25 cellular contexts compared by ENCODE assay signal in genomic region chr14:104106471-104106991, GRCh38. TPM values are rescaled to one million over a fixed set of nuclear protein-coding genes. Genes with fewer than 3 reads are reported as not detected.
DNase-seq lines count a peak whose midpoint lies in the region; ATAC-seq and TF ChIP-seq lines count a peak whose summit lies in the region.
"Had no signal": no experiment of that assay in that cellular context is flagged by ENCODE, and none has a peak within 500 bp of the region (broad histone marks: within the 10 kb centered on the region; RNA-seq: fewer than 3 reads in every experiment).

No MANE protein-coding gene starts in this region.

- no peaks in the 10 kb centered on the region for H3K4me1 Mint-ChIP-seq in Calu3 (ENCODE audit: low read depth, unreplicated experiment)
- H3K4me1 Mint-ChIP-seq: activated naive CD8-positive, alpha-beta T cell treated with anti-CD3 and anti-CD28 coated beads, Interleukin-2, amount 10 ng/mL, durations not matched to agents 7 days and 5 days had no signal

- H3K4me1 ChIP-seq in Peyer's patch (peaks cover 0 to 6% (median 0%) of the 10 kb centered on the region in 4 donors), left ventricle myocardium inferior (peaks cover 7% of the 10 kb centered on the region), psoas muscle (no peaks in the 10 kb centered on the region)
- H3K4me1 ChIP-seq: body of pancreas, esophagus muscularis mucosa, gastrocnemius medialis had no signal

- DNase-seq in Calu3 (peak; percentile 1), Peyer's patch (peak in 2 of 3 donors; percentile 34 to 38), left ventricle myocardium inferior (peak; percentile 10), psoas muscle (peak; percentile 9 to 34), NCI-H1694 (lab: John Stamatoyannopoulos, UW) (no peak), NCI-H1048 (lab: John Stamatoyannopoulos, UW) (no peak)
- DNase-seq: activated CD4-positive, alpha-beta T cell treated with anti-CD3 and anti-CD28 coated beads, Interleukin-2, amount 50 U/mL, for 4 hours; effector memory CD4-positive, alpha-beta T cell; gastrocnemius medialis; hypothalamus; NCI-H2081; NCI-H226; NCI-H774; SK-N-SH had no signal

- no peak for TF ChIP-seq POLR2A in Peyer's patch (IDR thresholded peaks at IDR 0.05)

- WGBS in psoas muscle, 3 donors = 86 to 90% (median 90%) methylated on average over 20 of the region's 20 CpGs

- no peaks in the 10 kb centered on the region for H3K36me3 ChIP-seq in Peyer's patch
- H3K36me3 ChIP-seq in left ventricle myocardium inferior = no peaks in the 10 kb centered on the region
- H3K36me3 ChIP-seq in psoas muscle (ENCODE audit: insufficient read depth in 1 of 2, low read depth in 1 of 2) = no peaks in the 10 kb centered on the region
- H3K36me3 ChIP-seq: esophagus muscularis mucosa, gastrocnemius medialis, neutrophil, vagina had no signal

- H3K27ac ChIP-seq in Peyer's patch = no peak overlapping the region
- no peak overlapping the region for H3K27ac ChIP-seq in left ventricle myocardium inferior (replicated peaks)
- H3K27ac ChIP-seq in psoas muscle = no peak overlapping the region
- H3K27ac ChIP-seq: body of pancreas, C4-2B, esophagus muscularis mucosa, gastrocnemius medialis, neutrophil had no signal

- intact Hi-C loops in Calu3 (cut with micrococcal nuclease; ENCODE audit: unreplicated experiment) = no loop called here
- intact Hi-C loops in left ventricle myocardium inferior (cut with micrococcal nuclease) = no loop called here
- intact Hi-C loops in psoas muscle (cut with DNase I) = no loop called here

- H3K36me3 Mint-ChIP-seq in Calu3 (ENCODE audit: insufficient read depth, unreplicated experiment) = no peaks in the 10 kb centered on the region
- H3K36me3 Mint-ChIP-seq: activated naive CD8-positive, alpha-beta T cell treated with anti-CD3 and anti-CD28 coated beads, Interleukin-2, amount 10 ng/mL, durations not matched to agents 7 days and 5 days had no signal

- H3K4me3 Mint-ChIP-seq in Calu3 (ENCODE audit: low read depth, unreplicated experiment) = no peak overlapping the region
- H3K4me3 Mint-ChIP-seq: activated naive CD8-positive, alpha-beta T cell treated with anti-CD3 and anti-CD28 coated beads, Interleukin-2, amount 10 ng/mL, durations not matched to agents 7 days and 5 days; activated T-helper 1 cell treated with anti-CD3 and anti-CD28 coated beads, Interleukin-12 subunit alpha, Interleukin-12 subunit beta, Interleukin-2, Interleukin-4 antibody, amounts not matched to agents 30 ng/mL and 10 ng/mL and 1 ng/mL, durations not matched to agents 14 hours and 24 hours and 36 hours had no signal

- H3K27me3 ChIP-seq in Peyer's patch (no peaks in the 10 kb centered on the region), left ventricle myocardium inferior (ENCODE audit: low read depth) (peaks cover 48% of the 10 kb centered on the region), psoas muscle (ENCODE audit: insufficient read depth in 3 of 3, low read length in 2 of 3) (peaks cover 0 to 3% (median 0%) of the 10 kb centered on the region in 3 donors)
- H3K27me3 ChIP-seq: body of pancreas, gastrocnemius medialis, neutrophil, vagina had no signal

- ATAC-seq in psoas muscle = no peak
- no peak for ATAC-seq in HG02852 (IDR thresholded peaks at IDR 0.05; ENCODE audit: unreplicated experiment)
- ATAC-seq: body of pancreas, gastrocnemius medialis, GM12878 had no signal

- no TSS peak for BruUV-seq in Calu3 (replicated peaks; lab: Mats Ljungman, UMichigan)

- H3K9me3 ChIP-seq in Peyer's patch (no peaks in the 10 kb centered on the region), left ventricle myocardium inferior (replicated peaks) (no peaks in the 10 kb centered on the region), psoas muscle (no peaks in the 10 kb centered on the region)
- H3K9me3 ChIP-seq: body of pancreas, esophagus muscularis mucosa, gastrocnemius medialis, neutrophil, SK-N-SH, vagina had no signal

- H3K4me3 ChIP-seq in Peyer's patch = no peak overlapping the region
- H3K4me3 ChIP-seq in left ventricle myocardium inferior = no peak overlapping the region
- H3K4me3 ChIP-seq in psoas muscle = no peak overlapping the region
- H3K4me3 ChIP-seq: body of pancreas, esophagus muscularis mucosa, gastrocnemius medialis, GM12878, smooth muscle cell, vagina had no signal

- H3K9me3 Mint-ChIP-seq in Calu3 (ENCODE audit: low read depth, unreplicated experiment) = no peaks in the 10 kb centered on the region
- H3K9me3 Mint-ChIP-seq: activated naive CD8-positive, alpha-beta T cell treated with anti-CD3 and anti-CD28 coated beads, Interleukin-2, amount 10 ng/mL, durations not matched to agents 7 days and 5 days; activated T-helper 1 cell treated with anti-CD3 and anti-CD28 coated beads, Interleukin-12 subunit alpha, Interleukin-12 subunit beta, Interleukin-2, Interleukin-4 antibody, amounts not matched to agents 30 ng/mL and 10 ng/mL and 1 ng/mL, durations not matched to agents 14 hours and 24 hours and 36 hours had no signal

- H3K27ac Mint-ChIP-seq in Calu3 (ENCODE audit: unreplicated experiment) = no peak overlapping the region
- H3K27ac Mint-ChIP-seq: activated naive CD8-positive, alpha-beta T cell treated with anti-CD3 and anti-CD28 coated beads, Interleukin-2, amount 10 ng/mL, durations not matched to agents 7 days and 5 days; activated T-helper 1 cell treated with anti-CD3 and anti-CD28 coated beads, Interleukin-12 subunit alpha, Interleukin-12 subunit beta, Interleukin-2, Interleukin-4 antibody, amounts not matched to agents 30 ng/mL and 10 ng/mL and 1 ng/mL, durations not matched to agents 14 hours and 24 hours and 36 hours had no signal

- CTCF ChIA-PET in Calu3 (lab: Charles Lee) = no interaction called here

- TF ChIP-seq CTCF in Calu3 (IDR thresholded peaks at IDR 0.05; ENCODE audit: unreplicated experiment) = no peak
- TF ChIP-seq CTCF in Peyer's patch (IDR thresholded peaks at IDR 0.05) = no peak
- no peak for TF ChIP-seq CTCF in left ventricle myocardium inferior (IDR thresholded peaks at IDR 0.05; ENCODE audit: borderline replicate concordance)
- no peak for TF ChIP-seq CTCF in psoas muscle (IDR thresholded peaks at IDR 0.05)

- no peaks in the 10 kb centered on the region for H3K27me3 Mint-ChIP-seq in Calu3 (ENCODE audit: unreplicated experiment)
- H3K27me3 Mint-ChIP-seq: activated naive CD8-positive, alpha-beta T cell treated with anti-CD3 and anti-CD28 coated beads, Interleukin-2, amount 10 ng/mL, durations not matched to agents 7 days and 5 days had no signal

RNA-seq across cellular contexts. Expression of gene ASPG, which starts 21.0 kb away (rescaled TPM):
- total RNA-seq in Calu3 (2022) (not detected in 2 replicates), Peyer's patch (1 to 10 TPM in 3 of 4 donors, not detected in 1; 1.2 to 7.4 (median 2.3) TPM), left ventricle myocardium inferior (27.1 TPM), psoas muscle (under 1 TPM in 3 of 4 donors, not detected in 1; 0.15 to 0.84 (median 0.51) TPM)
- under 1 TPM; 0.04 to 0.61 (median 0.06) TPM for polyA plus RNA-seq in psoas muscle
- total RNA-seq: activated naive CD8-positive, alpha-beta T cell treated with anti-CD3 and anti-CD28 coated beads, Interleukin-2, amount 10 ng/mL, durations not matched to agents 7 days and 5 days; activated T-helper 1 cell treated with anti-CD3 and anti-CD28 coated beads, Interleukin-12 subunit alpha, Interleukin-12 subunit beta, Interleukin-2, Interleukin-4 antibody, amounts not matched to agents 30 ng/mL and 10 ng/mL and 1 ng/mL, durations not matched to agents 14 hours and 24 hours and 36 hours; GM12878; lung microvascular endothelial cell had no signal
- polyA plus RNA-seq: GM12878, SK-N-SH had no signal

RNA-seq across cellular contexts. Expression of gene KIF26A, which starts 31.9 kb away (rescaled TPM):
- 0.07 TPM in 2 replicates for total RNA-seq in Calu3 (2022)
- total RNA-seq in Peyer's patch = 1 to 10 TPM in 3 of 4 donors, under 1 TPM in 1; 0.53 to 5.8 (median 1.6) TPM
- 6.5 TPM for total RNA-seq in left ventricle myocardium inferior
- total RNA-seq in psoas muscle = 1 to 10 TPM; 1.8 to 3.2 (median 2.3) TPM
- polyA plus RNA-seq in psoas muscle = 1 to 10 TPM in 2 of 3 donors, under 1 TPM in 1; 0.99 to 1.6 (median 1.4) TPM
- polyA plus RNA-seq: GM12878 had no signal

Comparison
In these comparisons a context has a peak if more than half of its experiments do, and no peak if none do; other contexts are left out.
1. DNase-seq: peak in Calu3 (single experiment), Peyer's patch (2 of 3), left ventricle myocardium inferior (single experiment) and psoas muscle (2 of 2); none in NCI-H1694 (single experiment) and NCI-H1048 (single experiment).